Comparison of ENCODE assay signal across 13 cellular contexts in genomic region chr5:171855265-171855664, GRCh38.
DNase-seq lines count a peak whose midpoint lies in the region; ATAC-seq and TF ChIP-seq lines count a peak whose summit lies in the region.
"Had no signal": no experiment of that assay in that cellular context is flagged by ENCODE, and none has a peak within 500 bp of the region (broad histone marks: within the 10 kb centered on the region; RNA-seq: fewer than 3 reads in every experiment).

No MANE protein-coding gene starts in this region.

- no peak overlapping the region for H3K4me3 Mint-ChIP-seq in CD4-positive, alpha-beta T cell
- H3K4me3 Mint-ChIP-seq in naive B cell: peak overlapping the region in 1 of 8 donors; percentile 63

- peaks cover 29% of the 10 kb centered on the region for H3K4me1 ChIP-seq in Loucy (ENCODE audit: insufficient read depth, low read length, poor library complexity, severe bottlenecking)
- peaks cover 3 to 16% of the 10 kb centered on the region in 2 donors for H3K4me1 ChIP-seq in neuronal stem cell (ENCODE audit: control insufficient read depth in 2 of 2, insufficient read depth in 1 of 2, low read depth in 1 of 2, low read length in 2 of 2)
- peaks cover 7% of the 10 kb centered on the region for H3K4me1 ChIP-seq in smooth muscle cell (ENCODE audit: low read depth)
- H3K4me1 ChIP-seq: A549 had no signal

- H3K4ac ChIP-seq in neuronal stem cell (ENCODE audit: low read length): no peak overlapping the region

- H2AK5ac ChIP-seq in neuronal stem cell (ENCODE audit: low read depth, low read length): peak overlapping the region; percentile 0

- H2BK15ac ChIP-seq in neuronal stem cell (ENCODE audit: low read length): no peak overlapping the region

- no peaks in the 10 kb centered on the region for H3K27me3 ChIP-seq in CD4-positive, alpha-beta T cell (ENCODE audit: control insufficient read depth, insufficient read depth, low read length)
- H3K27me3 ChIP-seq in Loucy (ENCODE audit: insufficient read depth, low read length, poor library complexity, severe bottlenecking): no peaks in the 10 kb centered on the region
- peaks cover 0 to 3% (median 0%) of the 10 kb centered on the region in 3 experiments for H3K27me3 ChIP-seq in neuronal stem cell (ENCODE audit: control insufficient read depth in 3 of 3, insufficient read depth in 3 of 3, low read depth in 1 of 3, low read length in 3 of 3)
- no peaks in the 10 kb centered on the region for H3K27me3 ChIP-seq in smooth muscle cell (ENCODE audit: low read depth)

- no peak for TF ChIP-seq CTCF in CD4-positive, alpha-beta T cell (IDR thresholded peaks at IDR 0.05)
- TF ChIP-seq CTCF in Loucy (conservative IDR thresholded peaks at IDR 0.05; ENCODE audit: low read length) (no peak), smooth muscle cell (IDR thresholded peaks at IDR 0.05; ENCODE audit: borderline replicate concordance, insufficient read depth, poor library complexity, severe bottlenecking) (no peak)

- peak overlapping the region; percentile 67 for H3K27ac Mint-ChIP-seq in CD4-positive, alpha-beta T cell
- H3K27ac Mint-ChIP-seq in naive B cell: peak overlapping the region in 4 of 6 donors; percentile 53 to 96 (median 82)

- no peaks in the 10 kb centered on the region for H4K20me1 ChIP-seq in Loucy (ENCODE audit: insufficient read depth, low read length, poor library complexity, severe bottlenecking)
- H4K20me1 ChIP-seq in smooth muscle cell (ENCODE audit: low read depth): peaks cover 3% of the 10 kb centered on the region

- POLR2A ChIA-PET in CD4-positive, alpha-beta T cell (lab: Charles Lee): no interaction called here

- no peaks in the 10 kb centered on the region for H3K9me3 ChIP-seq in CD4-positive, alpha-beta T cell (ENCODE audit: control insufficient read depth, low read length)
- H3K9me3 ChIP-seq in Loucy (ENCODE audit: insufficient read depth, low read depth, low read length) (no peaks in the 10 kb centered on the region), neuronal stem cell (replicated peaks in 1 of 2; ENCODE audit: control insufficient read depth in 2 of 2, insufficient read depth in 1 of 2, low read depth in 1 of 2, low read length in 2 of 2) (peaks cover 2 to 7% of the 10 kb centered on the region in 2 donors), smooth muscle cell (replicated peaks; ENCODE audit: low read depth) (no peaks in the 10 kb centered on the region)
- H3K9me3 ChIP-seq: A549 had no signal

- no peak overlapping the region for H3K14ac ChIP-seq in neuronal stem cell (ENCODE audit: low read length)

- no CpG with 5 or more reads among the region's 3 CpGs for WGBS in neuronal stem cell (ENCODE audit: extremely low coverage in 2 of 2, insufficient read length in 2 of 2, insufficient replicate concordance in 1 of 2), 2 donors
- 96% methylated on average over 3 of the region's 3 CpGs for WGBS in smooth muscle cell (ENCODE audit: low lambda C conversion rate)

- H3K36me3 Mint-ChIP-seq in CD4-positive, alpha-beta T cell (ENCODE audit: low read depth): peaks cover 5% of the 10 kb centered on the region
- peaks cover 25 to 36% of the 10 kb centered on the region in 2 donors for H3K36me3 Mint-ChIP-seq in naive B cell

- no peaks in the 10 kb centered on the region for H3K9me2 ChIP-seq in Loucy (replicated peaks; ENCODE audit: low read depth, low read length)

- intact Hi-C loops in CD4-positive, alpha-beta T cell (cut with DNase I, micrococcal nuclease): no loop called here

- CTCF ChIA-PET in CD4-positive, alpha-beta T cell (lab: Charles Lee): no interaction called here

- no peaks in the 10 kb centered on the region for H3K9me3 Mint-ChIP-seq in CD4-positive, alpha-beta T cell
- peaks cover 0 to 7% (median 0%) of the 10 kb centered on the region in 7 donors for H3K9me3 Mint-ChIP-seq in naive B cell

- H2AFZ ChIP-seq in Loucy (ENCODE audit: low read length): no peak overlapping the region
- H2AFZ ChIP-seq in neuronal stem cell (ENCODE audit: low read length): no peak overlapping the region
- no peak overlapping the region for H2AFZ ChIP-seq in smooth muscle cell (ENCODE audit: low read depth)
- H2AFZ ChIP-seq: GM23248 had no signal

- no peak overlapping the region for H4K8ac ChIP-seq in neuronal stem cell (ENCODE audit: low read depth, low read length)

- H3K4me3 ChIP-seq in Loucy (ENCODE audit: low read length, poor library complexity, severe bottlenecking) (peak overlapping the region; percentile 29), neuronal stem cell (ENCODE audit: low read length in 2 of 2) (no peak overlapping the region), smooth muscle cell (no peak overlapping the region)
- H3K4me3 ChIP-seq: A549, GM23248 had no signal

- no peak overlapping the region for H2BK5ac ChIP-seq in neuronal stem cell (ENCODE audit: low read length)

- H3K4me2 ChIP-seq in Loucy (ENCODE audit: low read depth, low read length, poor library complexity, severe bottlenecking) (peak overlapping the region; percentile 20), neuronal stem cell (ENCODE audit: insufficient read depth, low read length, poor library complexity, severe bottlenecking) (no peak overlapping the region), smooth muscle cell (no peak overlapping the region)
- H3K4me2 ChIP-seq: A549 had no signal

- no peak overlapping the region for H2BK120ac ChIP-seq in neuronal stem cell (ENCODE audit: low read depth, low read length)

- H4K91ac ChIP-seq in neuronal stem cell (ENCODE audit: low read depth, low read length, poor library complexity): no peak overlapping the region

- H3K79me1 ChIP-seq in neuronal stem cell (ENCODE audit: low read depth, low read length): no peaks in the 10 kb centered on the region

- H3K23ac ChIP-seq in neuronal stem cell (ENCODE audit: low read depth, low read length, poor library complexity): no peak overlapping the region

- H3K4me1 Mint-ChIP-seq in CD4-positive, alpha-beta T cell (ENCODE audit: low read depth): peaks cover 16% of the 10 kb centered on the region
- H3K4me1 Mint-ChIP-seq in naive B cell: peaks cover 22 to 28% (median 24%) of the 10 kb centered on the region in 3 donors

- H3K27me3 Mint-ChIP-seq in CD4-positive, alpha-beta T cell: no peaks in the 10 kb centered on the region
- no peaks in the 10 kb centered on the region for H3K27me3 Mint-ChIP-seq in naive B cell

- DNase-seq in CD4-positive, alpha-beta T cell: no peak
- DNase-seq in naive B cell: no peak
- no peak for DNase-seq in neuronal stem cell (ENCODE audit: low spot score)
- no peak for DNase-seq in smooth muscle cell (lab: John Stamatoyannopoulos, UW; ENCODE audit: unreplicated experiment)
- no peak for DNase-seq in dedifferentiated amniotic fluid mesenchymal stem cell (ENCODE audit: extremely low spot score)
- DNase-seq in activated T-cell treated with anti-CD3 and anti-CD28 coated beads for 4 hours: no peak
- DNase-seq: Calu3, DMS 273 treated with DMSO at 0.1 percent for 48 hours, GM23248 had no signal

- H3K79me2 ChIP-seq in Loucy (ENCODE audit: insufficient read depth, low read length): no peaks in the 10 kb centered on the region
- no peaks in the 10 kb centered on the region for H3K79me2 ChIP-seq in smooth muscle cell (ENCODE audit: low read depth)

- H3K9ac ChIP-seq in Loucy (ENCODE audit: low read depth, low read length, poor library complexity, severe bottlenecking): peak overlapping the region; percentile 27
- H3K9ac ChIP-seq in neuronal stem cell (ENCODE audit: low read depth, low read length, poor library complexity): no peak overlapping the region
- H3K9ac ChIP-seq in smooth muscle cell (ENCODE audit: low read depth): no peak overlapping the region
- H3K9ac ChIP-seq: GM23248 had no signal

- H3F3A ChIP-seq in Loucy (ENCODE audit: low read depth): no peaks in the 10 kb centered on the region
- H3F3A ChIP-seq in smooth muscle cell (ENCODE audit: low read depth): peaks cover 5% of the 10 kb centered on the region

- H3K18ac ChIP-seq in neuronal stem cell (ENCODE audit: low read length): no peak overlapping the region

- no peak overlapping the region for H3K27ac ChIP-seq in CD4-positive, alpha-beta T cell (ENCODE audit: low read depth, low read length)
- H3K27ac ChIP-seq in neuronal stem cell (replicated peaks; ENCODE audit: low read length) (no peak overlapping the region), smooth muscle cell (ENCODE audit: low read depth) (no peak overlapping the region)
- H3K27ac ChIP-seq: A549, GM23248 had no signal

- H3K36me3 ChIP-seq in Loucy (ENCODE audit: insufficient read depth, low read length): no peaks in the 10 kb centered on the region
- H3K36me3 ChIP-seq in neuronal stem cell (replicated peaks in 1 of 2; ENCODE audit: control insufficient read depth in 2 of 2, insufficient read depth in 2 of 2, low read length in 2 of 2): peaks cover 3 to 6% of the 10 kb centered on the region in 2 donors
- no peaks in the 10 kb centered on the region for H3K36me3 ChIP-seq in smooth muscle cell (ENCODE audit: low read depth)

- no peak overlapping the region for H2BK12ac ChIP-seq in neuronal stem cell (ENCODE audit: low read length)

- ATAC-seq in CD4-positive, alpha-beta T cell (ENCODE audit: poor library complexity): no peak
- no peak for ATAC-seq in naive B cell (ENCODE audit: low read depth in 2 of 2)
- ATAC-seq in GM21390 (IDR thresholded peaks at IDR 0.05; ENCODE audit: unreplicated experiment): no peak
- ATAC-seq: A549, HCT116 had no signal
